In genomic region chr14:76077340-76077739, GRCh38 we compare ENCODE assay signal across 20 cellular contexts.
"Had no signal": no experiment of that assay in that cellular context is flagged by ENCODE, and none has a peak within 500 bp of the region (broad histone marks: within the 10 kb centered on the region; RNA-seq: fewer than 3 reads in every experiment).

No MANE protein-coding gene starts in this region.

- DNase-seq: dorsolateral prefrontal cortex; effector CD8-positive, alpha-beta T cell; gastrocnemius medialis; immature natural killer cell; left cardiac atrium; lower lobe of right lung; mesenchymal stem cell; naive thymus-derived CD8-positive, alpha-beta T cell; sigmoid colon; small intestine; stimulated activated CD4-positive, alpha-beta T cell treated with anti-CD3 and anti-CD28 coated beads, Interleukin-12 subunit alpha, Interleukin-12 subunit beta, amount 100 ng/mL, for 4 hours; stimulated activated naive CD4-positive, alpha-beta T cell; stomach; substantia nigra; transverse colon had no signal

- H3K9me3 ChIP-seq: gastrocnemius medialis, left ventricle myocardium inferior, lower lobe of right lung, right atrium auricular region, sigmoid colon, stomach, thoracic aorta, transverse colon had no signal

- H3K4me3 Mint-ChIP-seq: immature natural killer cell; naive thymus-derived CD8-positive, alpha-beta T cell had no signal

- H3K9me3 Mint-ChIP-seq: immature natural killer cell; naive thymus-derived CD8-positive, alpha-beta T cell had no signal

- H3K27me3 Mint-ChIP-seq: naive thymus-derived CD8-positive, alpha-beta T cell had no signal

- H3K4me1 Mint-ChIP-seq: immature natural killer cell; naive thymus-derived CD8-positive, alpha-beta T cell had no signal

- ATAC-seq: esophagus mucosa; gastrocnemius medialis; left cardiac atrium; lower lobe of right lung; naive thymus-derived CD8-positive, alpha-beta T cell had no signal

- H3K4me1 ChIP-seq: lower lobe of right lung, sigmoid colon, stomach, transverse colon had no signal

- H3K27me3 ChIP-seq: dorsolateral prefrontal cortex, gastrocnemius medialis, right atrium auricular region, sigmoid colon, stomach, transverse colon had no signal

- H3K4me3 ChIP-seq: coronary artery, dorsolateral prefrontal cortex, gastrocnemius medialis, left ventricle myocardium inferior, lower lobe of right lung, right atrium auricular region, sigmoid colon, stomach, thoracic aorta, transverse colon had no signal

- H3K36me3 ChIP-seq: gastrocnemius medialis, transverse colon had no signal

- H3K27ac ChIP-seq: coronary artery, dorsolateral prefrontal cortex, gastrocnemius medialis, left ventricle myocardium inferior, lower lobe of right lung, right atrium auricular region, sigmoid colon, stomach, thoracic aorta, transverse colon had no signal

- H3K27ac Mint-ChIP-seq: immature natural killer cell; naive thymus-derived CD8-positive, alpha-beta T cell had no signal
